In the genomic region with DNA sequence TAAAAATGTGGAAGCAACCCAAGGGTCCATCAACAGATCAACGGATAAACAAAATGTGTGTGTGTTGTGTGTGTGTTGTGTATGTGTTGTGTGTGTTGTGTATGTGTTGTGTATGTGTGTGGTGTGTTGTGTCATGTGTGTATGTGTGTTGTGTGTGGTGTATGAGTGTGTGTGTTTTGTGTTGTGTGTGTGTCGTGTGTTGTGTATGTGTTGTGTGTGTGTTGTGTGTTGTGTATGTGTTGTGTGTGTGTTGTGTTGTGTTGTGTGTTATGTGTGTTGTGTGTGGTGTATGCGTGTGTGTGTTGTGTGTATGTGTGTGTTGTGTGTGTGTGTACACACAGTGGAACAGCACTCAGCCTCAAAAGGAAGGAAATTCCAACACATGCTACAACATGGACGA, we compare ENCODE assay signal across 3 cellular contexts.
A peak's percentile ranks its signal among the peaks of the same experiment; 100 is the strongest.
TF ChIP-seq lines count a peak whose summit lies in the region.

No MANE protein-coding gene starts in this region.

TF ChIP-seq in HCT116, 20 proteins besides CTCF, POLR2A, EP300 and RAD21:
- TF ChIP-seq EGR1 (IDR thresholded peaks at IDR 0.05; ENCODE audit: low read depth) (no peak), JUND (IDR thresholded peaks at IDR 0.05) (no peak), SIN3A (IDR thresholded peaks at IDR 0.05; ENCODE audit: low read depth) (no peak), EZH2phosphoT487 (IDR thresholded peaks at IDR 0.05; ENCODE audit: borderline replicate concordance) (no peak), TCF7L2 (IDR thresholded peaks at IDR 0.05; ENCODE audit: borderline replicate concordance, extremely low read depth, insufficient read depth, insufficient read length) (no peak), CBX3 (IDR thresholded peaks at IDR 0.05; ENCODE audit: low read depth) (no peak), FOSL1 (IDR thresholded peaks at IDR 0.05; ENCODE audit: low read depth) (no peak)
- TF ChIP-seq, protein P1, sequence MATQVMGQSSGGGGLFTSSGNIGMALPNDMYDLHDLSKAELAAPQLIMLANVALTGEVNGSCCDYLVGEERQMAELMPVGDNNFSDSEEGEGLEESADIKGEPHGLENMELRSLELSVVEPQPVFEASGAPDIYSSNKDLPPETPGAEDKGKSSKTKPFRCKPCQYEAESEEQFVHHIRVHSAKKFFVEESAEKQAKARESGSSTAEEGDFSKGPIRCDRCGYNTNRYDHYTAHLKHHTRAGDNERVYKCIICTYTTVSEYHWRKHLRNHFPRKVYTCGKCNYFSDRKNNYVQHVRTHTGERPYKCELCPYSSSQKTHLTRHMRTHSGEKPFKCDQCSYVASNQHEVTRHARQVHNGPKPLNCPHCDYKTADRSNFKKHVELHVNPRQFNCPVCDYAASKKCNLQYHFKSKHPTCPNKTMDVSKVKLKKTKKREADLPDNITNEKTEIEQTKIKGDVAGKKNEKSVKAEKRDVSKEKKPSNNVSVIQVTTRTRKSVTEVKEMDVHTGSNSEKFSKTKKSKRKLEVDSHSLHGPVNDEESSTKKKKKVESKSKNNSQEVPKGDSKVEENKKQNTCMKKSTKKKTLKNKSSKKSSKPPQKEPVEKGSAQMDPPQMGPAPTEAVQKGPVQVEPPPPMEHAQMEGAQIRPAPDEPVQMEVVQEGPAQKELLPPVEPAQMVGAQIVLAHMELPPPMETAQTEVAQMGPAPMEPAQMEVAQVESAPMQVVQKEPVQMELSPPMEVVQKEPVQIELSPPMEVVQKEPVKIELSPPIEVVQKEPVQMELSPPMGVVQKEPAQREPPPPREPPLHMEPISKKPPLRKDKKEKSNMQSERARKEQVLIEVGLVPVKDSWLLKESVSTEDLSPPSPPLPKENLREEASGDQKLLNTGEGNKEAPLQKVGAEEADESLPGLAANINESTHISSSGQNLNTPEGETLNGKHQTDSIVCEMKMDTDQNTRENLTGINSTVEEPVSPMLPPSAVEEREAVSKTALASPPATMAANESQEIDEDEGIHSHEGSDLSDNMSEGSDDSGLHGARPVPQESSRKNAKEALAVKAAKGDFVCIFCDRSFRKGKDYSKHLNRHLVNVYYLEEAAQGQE (IDR thresholded peaks at IDR 0.05; ENCODE audit: low read depth): no peak
- TF ChIP-seq, protein P2, sequence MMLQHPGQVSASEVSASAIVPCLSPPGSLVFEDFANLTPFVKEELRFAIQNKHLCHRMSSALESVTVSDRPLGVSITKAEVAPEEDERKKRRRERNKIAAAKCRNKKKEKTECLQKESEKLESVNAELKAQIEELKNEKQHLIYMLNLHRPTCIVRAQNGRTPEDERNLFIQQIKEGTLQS (IDR thresholded peaks at IDR 0.05): no peak
- TF ChIP-seq, protein P3, sequence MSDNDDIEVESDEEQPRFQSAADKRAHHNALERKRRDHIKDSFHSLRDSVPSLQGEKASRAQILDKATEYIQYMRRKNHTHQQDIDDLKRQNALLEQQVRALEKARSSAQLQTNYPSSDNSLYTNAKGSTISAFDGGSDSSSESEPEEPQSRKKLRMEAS (IDR thresholded peaks at IDR 0.05): no peak
- TF ChIP-seq, protein P4, sequence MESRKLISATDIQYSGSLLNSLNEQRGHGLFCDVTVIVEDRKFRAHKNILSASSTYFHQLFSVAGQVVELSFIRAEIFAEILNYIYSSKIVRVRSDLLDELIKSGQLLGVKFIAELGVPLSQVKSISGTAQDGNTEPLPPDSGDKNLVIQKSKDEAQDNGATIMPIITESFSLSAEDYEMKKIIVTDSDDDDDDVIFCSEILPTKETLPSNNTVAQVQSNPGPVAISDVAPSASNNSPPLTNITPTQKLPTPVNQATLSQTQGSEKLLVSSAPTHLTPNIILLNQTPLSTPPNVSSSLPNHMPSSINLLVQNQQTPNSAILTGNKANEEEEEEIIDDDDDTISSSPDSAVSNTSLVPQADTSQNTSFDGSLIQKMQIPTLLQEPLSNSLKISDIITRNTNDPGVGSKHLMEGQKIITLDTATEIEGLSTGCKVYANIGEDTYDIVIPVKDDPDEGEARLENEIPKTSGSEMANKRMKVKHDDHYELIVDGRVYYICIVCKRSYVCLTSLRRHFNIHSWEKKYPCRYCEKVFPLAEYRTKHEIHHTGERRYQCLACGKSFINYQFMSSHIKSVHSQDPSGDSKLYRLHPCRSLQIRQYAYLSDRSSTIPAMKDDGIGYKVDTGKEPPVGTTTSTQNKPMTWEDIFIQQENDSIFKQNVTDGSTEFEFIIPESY (IDR thresholded peaks at IDR 0.05; ENCODE audit: extremely low read depth, insufficient replicate concordance, low read length): no peak

TF ChIP-seq in IMR-90, 13 proteins besides CTCF, POLR2A, EP300 and RAD21:
- TF ChIP-seq CHD1 (IDR thresholded peaks at IDR 0.05; ENCODE audit: low read depth, low read length) (no peak), MXI1 (IDR thresholded peaks at IDR 0.05; ENCODE audit: borderline replicate concordance, low read depth, low read length) (no peak), NFE2L2 (IDR thresholded peaks at IDR 0.05; ENCODE audit: low read depth, low read length) (no peak), CEBPB (IDR thresholded peaks at IDR 0.05; ENCODE audit: low read depth, low read length) (no peak), RFX5 (IDR thresholded peaks at IDR 0.05; ENCODE audit: low read depth, low read length) (no peak), SMC3 (IDR thresholded peaks at IDR 0.05; ENCODE audit: low read depth, low read length) (no peak), BHLHE40 (IDR thresholded peaks at IDR 0.05; ENCODE audit: low read depth, low read length) (no peak), MAFK (IDR thresholded peaks at IDR 0.05; ENCODE audit: low read depth, low read length) (no peak), RCOR1 (IDR thresholded peaks at IDR 0.05; ENCODE audit: insufficient replicate concordance, low read length) (no peak), FOS (IDR thresholded peaks at IDR 0.05; ENCODE audit: low read depth, low read length) (no peak)
- TF ChIP-seq, protein P5, sequence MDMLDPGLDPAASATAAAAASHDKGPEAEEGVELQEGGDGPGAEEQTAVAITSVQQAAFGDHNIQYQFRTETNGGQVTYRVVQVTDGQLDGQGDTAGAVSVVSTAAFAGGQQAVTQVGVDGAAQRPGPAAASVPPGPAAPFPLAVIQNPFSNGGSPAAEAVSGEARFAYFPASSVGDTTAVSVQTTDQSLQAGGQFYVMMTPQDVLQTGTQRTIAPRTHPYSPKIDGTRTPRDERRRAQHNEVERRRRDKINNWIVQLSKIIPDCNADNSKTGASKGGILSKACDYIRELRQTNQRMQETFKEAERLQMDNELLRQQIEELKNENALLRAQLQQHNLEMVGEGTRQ (IDR thresholded peaks at IDR 0.05; ENCODE audit: low read depth, low read length): no peak

TF ChIP-seq in H1, 55 proteins besides CTCF, POLR2A, EP300 and RAD21:
- TF ChIP-seq POU5F1 (IDR thresholded peaks at IDR 0.05; ENCODE audit: low read depth, low read length): no peak
- TF ChIP-seq TAF1 (IDR thresholded peaks at IDR 0.05; ENCODE audit: low read depth, low read length): no peak
- TF ChIP-seq SP4 (IDR thresholded peaks at IDR 0.05; ENCODE audit: low read length): no peak
- no peak for TF ChIP-seq JUN (IDR thresholded peaks at IDR 0.05; ENCODE audit: low read depth, low read length)
- TF ChIP-seq, protein P3 (IDR thresholded peaks at IDR 0.05): peak; percentile 20; the same call in 1 of the 2 replicates
- TF ChIP-seq KDM1A (IDR thresholded peaks at IDR 0.05; ENCODE audit: borderline replicate concordance, low read length): no peak
- no peak for TF ChIP-seq GABPA (IDR thresholded peaks at IDR 0.05; ENCODE audit: borderline replicate concordance, insufficient read depth, low read length)
